22 cellular contexts compared by ENCODE assay signal in genomic region chr18:78362198-78362597, GRCh38.
DNase-seq lines count a peak whose midpoint lies in the region; ATAC-seq and TF ChIP-seq lines count a peak whose summit lies in the region.
"Had no signal": no experiment of that assay in that cellular context is flagged by ENCODE, and none has a peak within 500 bp of the region (broad histone marks: within the 10 kb centered on the region; RNA-seq: fewer than 3 reads in every experiment).

No MANE protein-coding gene starts in this region.

- H3K36me3 ChIP-seq in Karpas-422 (ENCODE audit: insufficient read depth, low read length) (no peaks in the 10 kb centered on the region), neuronal stem cell (replicated peaks in 1 of 2; ENCODE audit: control insufficient read depth in 2 of 2, insufficient read depth in 2 of 2, low read length in 2 of 2) (no peaks in the 10 kb centered on the region), aorta (ENCODE audit: control insufficient read depth in 1 of 2, insufficient read depth in 2 of 2, low read length in 1 of 2) (no peaks in the 10 kb centered on the region), smooth muscle cell (ENCODE audit: low read depth) (no peaks in the 10 kb centered on the region)
- H3K36me3 ChIP-seq: BE2C, BLaER1 had no signal

- H3K27me3 ChIP-seq in Karpas-422 (ENCODE audit: low read length) (no peaks in the 10 kb centered on the region), neuronal stem cell (ENCODE audit: control insufficient read depth in 3 of 3, insufficient read depth in 3 of 3, low read depth in 1 of 3, low read length in 3 of 3) (no peaks in the 10 kb centered on the region), aorta (ENCODE audit: control insufficient read depth in 1 of 2, insufficient read depth in 2 of 2, low read length in 1 of 2) (no peaks in the 10 kb centered on the region), smooth muscle cell (ENCODE audit: low read depth) (no peaks in the 10 kb centered on the region)
- H3K27me3 ChIP-seq: BLaER1 had no signal

- H3K9me3 ChIP-seq in Karpas-422 (ENCODE audit: low read length) (no peaks in the 10 kb centered on the region), neuronal stem cell (replicated peaks in 1 of 2; ENCODE audit: control insufficient read depth in 2 of 2, insufficient read depth in 1 of 2, low read depth in 1 of 2, low read length in 2 of 2) (no peaks in the 10 kb centered on the region), aorta (ENCODE audit: control insufficient read depth, low read length) (no peaks in the 10 kb centered on the region), smooth muscle cell (replicated peaks; ENCODE audit: low read depth) (no peaks in the 10 kb centered on the region)
- H3K9me3 ChIP-seq: BE2C had no signal

- H2BK5ac ChIP-seq in neuronal stem cell (ENCODE audit: low read length) = no peak overlapping the region

- no peak overlapping the region for H2AFZ ChIP-seq in Karpas-422 (ENCODE audit: low read length)
- no peak overlapping the region for H2AFZ ChIP-seq in neuronal stem cell (ENCODE audit: low read length)
- no peak overlapping the region for H2AFZ ChIP-seq in smooth muscle cell (ENCODE audit: low read depth)

- H3K4me2 ChIP-seq in Karpas-422 (ENCODE audit: low read depth, low read length, poor library complexity, severe bottlenecking) (no peak overlapping the region), neuronal stem cell (ENCODE audit: insufficient read depth, low read length, poor library complexity, severe bottlenecking) (no peak overlapping the region), smooth muscle cell (no peak overlapping the region)
- H3K4me2 ChIP-seq: BLaER1 had no signal

- no peaks in the 10 kb centered on the region for H3F3A ChIP-seq in smooth muscle cell (ENCODE audit: low read depth)

- no peak overlapping the region for H4K8ac ChIP-seq in neuronal stem cell (ENCODE audit: low read depth, low read length)

- TF ChIP-seq CTCF in smooth muscle cell (IDR thresholded peaks at IDR 0.05; ENCODE audit: borderline replicate concordance, insufficient read depth, poor library complexity, severe bottlenecking) = no peak

- H3K4me1 ChIP-seq in Karpas-422 (ENCODE audit: low read length) (no peaks in the 10 kb centered on the region), neuronal stem cell (ENCODE audit: control insufficient read depth in 2 of 2, insufficient read depth in 1 of 2, low read depth in 1 of 2, low read length in 2 of 2) (no peaks in the 10 kb centered on the region), aorta (ENCODE audit: control insufficient read depth in 1 of 2, insufficient read depth in 2 of 2, low read length in 2 of 2) (no peaks in the 10 kb centered on the region), smooth muscle cell (ENCODE audit: low read depth) (no peaks in the 10 kb centered on the region)
- H3K4me1 ChIP-seq: BE2C, BLaER1 had no signal

- H3K79me2 ChIP-seq in Karpas-422 (ENCODE audit: low read length) = no peaks in the 10 kb centered on the region
- H3K79me2 ChIP-seq in smooth muscle cell (ENCODE audit: low read depth) = no peaks in the 10 kb centered on the region

- peak overlapping the region; percentile 63 for H2BK12ac ChIP-seq in neuronal stem cell (ENCODE audit: low read length)

- H2BK15ac ChIP-seq in neuronal stem cell (ENCODE audit: low read length) = no peak overlapping the region

- H3K18ac ChIP-seq in neuronal stem cell (ENCODE audit: low read length) = peak overlapping the region; percentile 68

- no peak overlapping the region for H4K91ac ChIP-seq in neuronal stem cell (ENCODE audit: low read depth, low read length, poor library complexity)

- H3K4ac ChIP-seq in neuronal stem cell (ENCODE audit: low read length) = no peak overlapping the region

- no CpG with 5 or more reads among the region's 15 CpGs for WGBS in neuronal stem cell (ENCODE audit: extremely low coverage in 2 of 2, insufficient read length in 2 of 2, insufficient replicate concordance in 1 of 2), 2 donors
- 89 to 94% methylated on average over 15 of the region's 15 CpGs for WGBS in aorta, 2 donors
- WGBS in smooth muscle cell (ENCODE audit: low lambda C conversion rate) = 93% methylated on average over 15 of the region's 15 CpGs

- intact Hi-C loops in aorta (cut with DNase I) = no loop called here

- DNase-seq in Karpas-422 = peak; percentile 22
- no peak for DNase-seq in neuronal stem cell (ENCODE audit: low spot score)
- DNase-seq in aorta = no peak
- DNase-seq in effector CD8-positive, alpha-beta T cell (lab: John Stamatoyannopoulos, UW) = no peak
- no peak for DNase-seq in smooth muscle cell (lab: John Stamatoyannopoulos, UW; ENCODE audit: unreplicated experiment)
- DNase-seq: 8988T; ACHN; BE2C; C1 segment of cervical spinal cord; CD4-positive, alpha-beta memory T cell; CD4-positive, CD25-positive, alpha-beta regulatory T cell; CD8-positive, alpha-beta memory T cell; COR-L47; DMS 273 treated with DMSO at 0.1 percent for 48 hours; DMS153; DMS53; DMS79; DND-41; EL; GDM1 had no signal

- no peak overlapping the region for H3K23ac ChIP-seq in neuronal stem cell (ENCODE audit: low read depth, low read length, poor library complexity)

- H3K9me2 ChIP-seq in Karpas-422 (replicated peaks; ENCODE audit: insufficient read depth, low read length) = no peaks in the 10 kb centered on the region

- ATAC-seq in aorta (ENCODE audit: low FRiP score) = peak; percentile 29
- ATAC-seq: GM12878 had no signal

- H3K79me1 ChIP-seq in neuronal stem cell (ENCODE audit: low read depth, low read length) = no peaks in the 10 kb centered on the region

- H3K9ac ChIP-seq in Karpas-422 (ENCODE audit: low read length) (no peak overlapping the region), neuronal stem cell (ENCODE audit: low read depth, low read length, poor library complexity) (no peak overlapping the region), smooth muscle cell (ENCODE audit: low read depth) (no peak overlapping the region)
- H3K9ac ChIP-seq: BLaER1 had no signal

- H3K4me3 ChIP-seq in Karpas-422 (ENCODE audit: low read length) (no peak overlapping the region), neuronal stem cell (ENCODE audit: low read length in 2 of 2) (no peak overlapping the region), aorta (ENCODE audit: low read length in 2 of 2) (no peak overlapping the region), smooth muscle cell (no peak overlapping the region)
- H3K4me3 ChIP-seq: BLaER1, GM12878 had no signal

- no peaks in the 10 kb centered on the region for H4K20me1 ChIP-seq in Karpas-422 (ENCODE audit: insufficient read depth, low read depth, low read length)
- H4K20me1 ChIP-seq in smooth muscle cell (ENCODE audit: low read depth) = no peaks in the 10 kb centered on the region
- H4K20me1 ChIP-seq: BLaER1 had no signal

- H2BK120ac ChIP-seq in neuronal stem cell (ENCODE audit: low read depth, low read length) = no peak overlapping the region

- no peak overlapping the region for H3K14ac ChIP-seq in neuronal stem cell (ENCODE audit: low read length)

- H3K27ac ChIP-seq in Karpas-422 (ENCODE audit: low read length) = no peak overlapping the region
- no peak overlapping the region for H3K27ac ChIP-seq in neuronal stem cell (replicated peaks; ENCODE audit: low read length)
- no peak overlapping the region for H3K27ac ChIP-seq in aorta (ENCODE audit: low read depth in 1 of 2, low read length in 2 of 2)
- H3K27ac ChIP-seq in smooth muscle cell (ENCODE audit: low read depth) = no peak overlapping the region
- H3K27ac ChIP-seq: BLaER1 had no signal

- peak overlapping the region; percentile 47 for H2AK5ac ChIP-seq in neuronal stem cell (ENCODE audit: low read depth, low read length)
